ENCODE assay signal across 8 cellular contexts in the genomic region with DNA sequence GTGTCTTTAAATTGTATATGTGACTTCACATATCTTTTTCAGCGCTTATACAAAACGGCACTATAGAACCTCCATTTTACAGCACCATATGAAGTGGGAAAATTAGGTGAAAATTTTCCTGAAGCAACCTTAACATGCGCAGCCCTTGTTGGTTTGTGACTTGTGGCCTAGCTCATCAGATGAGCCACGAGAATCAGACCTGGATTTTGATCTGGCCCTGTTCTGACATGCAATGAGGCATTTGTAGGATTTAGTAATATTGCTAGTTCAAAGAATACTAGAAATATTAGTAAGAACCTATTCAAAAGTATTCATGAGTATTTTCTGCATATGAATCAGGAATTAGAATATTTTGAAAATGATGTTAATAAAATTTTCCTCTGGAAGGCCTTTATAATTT. TPM values are rescaled to one million over a fixed set of nuclear protein-coding genes. Genes with fewer than 3 reads are reported as not detected.
DNase-seq lines count a peak whose midpoint lies in the region; ATAC-seq and TF ChIP-seq lines count a peak whose summit lies in the region.

No MANE protein-coding gene starts in this region.

- peaks cover 90% of the 10 kb centered on the region for H3F3A ChIP-seq in MM.1S (ENCODE audit: insufficient read depth, low read length)

- H2AFZ ChIP-seq in MM.1S (ENCODE audit: low read length): no peak overlapping the region

- H3K27ac Mint-ChIP-seq in CD8-positive, alpha-beta memory T cell: peak overlapping the region; percentile 63 to 99 (median 96)
- H3K27ac Mint-ChIP-seq in nephron progenitor cell: no peak overlapping the region

- H3K79me2 ChIP-seq in MM.1S (ENCODE audit: low read length): peaks cover 91% of the 10 kb centered on the region

- H3K4me1 Mint-ChIP-seq in CD8-positive, alpha-beta memory T cell: peaks cover 30 to 46% (median 42%) of the 10 kb centered on the region in 3 donors
- peaks cover 71% of the 10 kb centered on the region for H3K4me1 Mint-ChIP-seq in nephron progenitor cell

- H3K4me2 ChIP-seq in MM.1S (ENCODE audit: low read depth, low read length): peak overlapping the region; percentile 89

- ATAC-seq in HG02852 (IDR thresholded peaks at IDR 0.05; ENCODE audit: unreplicated experiment): no peak

- no peaks in the 10 kb centered on the region for H4K20me1 ChIP-seq in MM.1S (ENCODE audit: insufficient read depth, low read length)

- peaks cover 0 to 5% of the 10 kb centered on the region in 2 donors for H3K27me3 Mint-ChIP-seq in CD8-positive, alpha-beta memory T cell
- peaks cover 15% of the 10 kb centered on the region for H3K27me3 Mint-ChIP-seq in nephron progenitor cell (ENCODE audit: low read depth, poor library complexity)

- H3K36me3 Mint-ChIP-seq in CD8-positive, alpha-beta memory T cell: peaks cover 23 to 89% (median 30%) of the 10 kb centered on the region in 3 donors
- peaks cover 32% of the 10 kb centered on the region for H3K36me3 Mint-ChIP-seq in nephron progenitor cell (ENCODE audit: low read depth)

- peak overlapping the region; percentile 92 to 99 (median 99) for H3K4me3 Mint-ChIP-seq in CD8-positive, alpha-beta memory T cell
- H3K4me3 Mint-ChIP-seq in nephron progenitor cell: peak overlapping the region; percentile 96

- POLR2A ChIA-PET in CD8-positive, alpha-beta memory T cell (lab: Charles Lee): interaction anchor here (0.6 to 6.8 kb wide), 5 partner anchors 12 to 363 kb away, joined by 3 to 67 read pairs (median 5); a partner anchor contains a TSS

- no peak for TF ChIP-seq CTCF in MM.1S (IDR thresholded peaks at IDR 0.05; ENCODE audit: low read length)
- no peak for TF ChIP-seq CTCF in cardiac fibroblast (IDR thresholded peaks at IDR 0.05; ENCODE audit: low read depth, low read length)
- no peak for TF ChIP-seq CTCF in nephron progenitor cell (IDR thresholded peaks at IDR 0.05)

- H3K36me3 ChIP-seq in CD8-positive, alpha-beta memory T cell (ENCODE audit: insufficient read depth, low read length): peaks cover 40% of the 10 kb centered on the region
- peaks cover 15% of the 10 kb centered on the region for H3K36me3 ChIP-seq in MM.1S (replicated peaks; ENCODE audit: insufficient read depth, low read length)

- CTCF ChIA-PET in CD8-positive, alpha-beta memory T cell (lab: Charles Lee): interaction anchor here (1.0 to 6.9 kb wide), 4 partner anchors 12 to 363 kb away, joined by 3 to 56 read pairs (median 9); a partner anchor contains a TSS

- DNase-seq in CD8-positive, alpha-beta memory T cell: no peak
- DNase-seq in MM.1S: peak; percentile 43
- peak in 1 of 2 donors; percentile 27 for DNase-seq in cardiac fibroblast (ENCODE audit: low read depth in 2 of 2)
- no peak for DNase-seq in nephron progenitor cell
- DNase-seq in cerebellar nuclear complex (lab: John Stamatoyannopoulos, UW): no peak
- no peak for DNase-seq in NCI-H748 (lab: John Stamatoyannopoulos, UW; ENCODE audit: unreplicated experiment)
- DNase-seq in SIG-M5 (lab: John Stamatoyannopoulos, UW): no peak

- no peaks in the 10 kb centered on the region for H3K9me2 ChIP-seq in MM.1S (replicated peaks; ENCODE audit: insufficient read depth, low read length)

- H3K4me3 ChIP-seq in CD8-positive, alpha-beta memory T cell (ENCODE audit: low read length): peak overlapping the region; percentile 96
- peak overlapping the region; percentile 94 for H3K4me3 ChIP-seq in MM.1S (ENCODE audit: low read length)
- peak overlapping the region; percentile 87 to 91 for H3K4me3 ChIP-seq in cardiac fibroblast (replicated peaks in 1 of 2; ENCODE audit: low read depth in 2 of 2, low read length in 2 of 2)

- peak overlapping the region; percentile 100 for H3K9ac ChIP-seq in MM.1S (ENCODE audit: low read length)

- H3K4me1 ChIP-seq in CD8-positive, alpha-beta memory T cell (ENCODE audit: insufficient read depth, low read length): peaks cover 22% of the 10 kb centered on the region
- H3K4me1 ChIP-seq in MM.1S (ENCODE audit: low read length): 0 out of 2 replicates have a peak, but pooled peaks cover 5% of the 10 kb centered on the region

- no peaks in the 10 kb centered on the region for H3K27me3 ChIP-seq in CD8-positive, alpha-beta memory T cell (ENCODE audit: insufficient read depth, low read length, poor library complexity, severe bottlenecking)
- no peaks in the 10 kb centered on the region for H3K27me3 ChIP-seq in MM.1S (replicated peaks; ENCODE audit: insufficient read depth, low read length)

- peaks cover 0 to 3% (median 0%) of the 10 kb centered on the region in 5 donors for H3K9me3 Mint-ChIP-seq in CD8-positive, alpha-beta memory T cell
- no peaks in the 10 kb centered on the region for H3K9me3 Mint-ChIP-seq in nephron progenitor cell

- H3K9me3 ChIP-seq in CD8-positive, alpha-beta memory T cell (ENCODE audit: low read length): no peaks in the 10 kb centered on the region
- no peaks in the 10 kb centered on the region for H3K9me3 ChIP-seq in MM.1S (replicated peaks; ENCODE audit: insufficient read depth, low read length)

- H3K27ac ChIP-seq in CD8-positive, alpha-beta memory T cell (ENCODE audit: low read depth, low read length): peak overlapping the region; percentile 98
- H3K27ac ChIP-seq in MM.1S (ENCODE audit: low read length): peak overlapping the region; percentile 97

RNA-seq across cellular contexts. Expression of a gene that starts 2.9 kb away (rescaled TPM):
- 10 to 100 TPM; 47.1 to 48.7 TPM for total RNA-seq in CD8-positive, alpha-beta memory T cell
- 10.0 TPM for polyA plus RNA-seq in CD8-positive, alpha-beta memory T cell

RNA-seq across cellular contexts. Expression of a gene that starts 24.1 kb away (rescaled TPM):
- total RNA-seq in CD8-positive, alpha-beta memory T cell: 1 to 10 TPM; 9.1 TPM
- polyA plus RNA-seq in CD8-positive, alpha-beta memory T cell: 1.3 TPM
